17 cellular contexts compared by ENCODE assay signal in genomic region chr12:64169999-64170398, GRCh38. TPM values are rescaled to one million over a fixed set of nuclear protein-coding genes. Genes with fewer than 3 reads are reported as not detected.
DNase-seq lines count a peak whose midpoint lies in the region; ATAC-seq and TF ChIP-seq lines count a peak whose summit lies in the region.
"Had no signal": no experiment of that assay in that cellular context is flagged by ENCODE, and none has a peak within 500 bp of the region (broad histone marks: within the 10 kb centered on the region; RNA-seq: fewer than 3 reads in every experiment).

No MANE protein-coding gene starts in this region.

- H3K4me3 ChIP-seq in GM23248: no peak overlapping the region
- no peak overlapping the region for H3K4me3 ChIP-seq in RWPE2 (ENCODE audit: severe bottlenecking)
- no peak overlapping the region for H3K4me3 ChIP-seq in fibroblast of lung (replicated peaks in 1 of 4; ENCODE audit: control extremely low read depth in 1 of 4, insufficient read depth in 1 of 4, low read depth in 3 of 4, low read length in 4 of 4)
- H3K4me3 ChIP-seq: mucosa of descending colon had no signal

- TF ChIP-seq CTCF in RWPE2 (IDR thresholded peaks at IDR 0.05; ENCODE audit: poor library complexity, severe bottlenecking): no peak
- no peak for TF ChIP-seq CTCF in fibroblast of lung (conservative IDR thresholded peaks at IDR 0.05 in 1 of 2, IDR thresholded peaks at IDR 0.05 in 1 of 2; ENCODE audit: low read depth in 1 of 2, low read length in 2 of 2)

- in situ Hi-C loops in GM23248 (cut with MboI): no loop called here

- H3K27me3 Mint-ChIP-seq in activated naive CD4-positive, alpha-beta T cell treated with anti-CD3 and anti-CD28 coated beads for 36 hours (ENCODE audit: low read depth): no peaks in the 10 kb centered on the region
- H3K27me3 Mint-ChIP-seq: B cell had no signal

- H3K9me3 ChIP-seq in GM23248 (ENCODE audit: low read depth) (no peaks in the 10 kb centered on the region), RWPE2 (ENCODE audit: severe bottlenecking) (no peaks in the 10 kb centered on the region), fibroblast of lung (ENCODE audit: control insufficient read depth, insufficient read depth, low read depth, low read length) (no peaks in the 10 kb centered on the region)
- H3K9me3 ChIP-seq: mucosa of descending colon had no signal

- no peaks in the 10 kb centered on the region for H3K9me2 ChIP-seq in GM23248 (ENCODE audit: insufficient read depth)

- H3K4me1 ChIP-seq in GM23248 (ENCODE audit: insufficient read depth) (peaks cover 42% of the 10 kb centered on the region), RWPE2 (ENCODE audit: insufficient read depth, poor library complexity, severe bottlenecking) (peaks cover 24% of the 10 kb centered on the region), fibroblast of lung (ENCODE audit: control insufficient read depth, extremely low read depth, insufficient read depth, low read length) (peaks cover 7% of the 10 kb centered on the region)

- H3K79me2 ChIP-seq in GM23248 (ENCODE audit: insufficient read depth): no peaks in the 10 kb centered on the region
- no peaks in the 10 kb centered on the region for H3K79me2 ChIP-seq in fibroblast of lung (ENCODE audit: control insufficient read depth, insufficient read depth, low read length)
- H3K79me2 ChIP-seq: parathyroid adenoma had no signal

- H3K36me3 ChIP-seq in GM23248 (ENCODE audit: low read depth) (no peaks in the 10 kb centered on the region), RWPE2 (ENCODE audit: low read depth) (no peaks in the 10 kb centered on the region), fibroblast of lung (ENCODE audit: control insufficient read depth, insufficient read depth, low read length) (no peaks in the 10 kb centered on the region)

- H3K4me1 Mint-ChIP-seq in activated naive CD4-positive, alpha-beta T cell treated with anti-CD3 and anti-CD28 coated beads for 36 hours (ENCODE audit: low read depth): peaks cover 3% of the 10 kb centered on the region
- H3K4me1 Mint-ChIP-seq: B cell had no signal

- peaks cover 37% of the 10 kb centered on the region for H3F3A ChIP-seq in GM23248 (ENCODE audit: insufficient read depth)

- no peaks in the 10 kb centered on the region for H4K20me1 ChIP-seq in GM23248 (ENCODE audit: insufficient read depth)
- no peaks in the 10 kb centered on the region for H4K20me1 ChIP-seq in fibroblast of lung (ENCODE audit: control insufficient read depth, extremely low read depth, insufficient read depth, low read length)

- H2AFZ ChIP-seq in GM23248: peak overlapping the region; percentile 69
- H2AFZ ChIP-seq in fibroblast of lung (ENCODE audit: low read length): peak overlapping the region; percentile 24
- H2AFZ ChIP-seq: parathyroid adenoma had no signal

- intact Hi-C loops in left colon (cut with DNase I, micrococcal nuclease): no loop called here
- intact Hi-C loops in activated naive CD4-positive, alpha-beta T cell treated with anti-CD3 and anti-CD28 coated beads for 36 hours (cut with micrococcal nuclease): no loop called here

- no peaks in the 10 kb centered on the region for H3K9me3 Mint-ChIP-seq in activated naive CD4-positive, alpha-beta T cell treated with anti-CD3 and anti-CD28 coated beads for 36 hours

- H3K27ac Mint-ChIP-seq in activated naive CD4-positive, alpha-beta T cell treated with anti-CD3 and anti-CD28 coated beads for 36 hours: no peak overlapping the region
- H3K27ac Mint-ChIP-seq: B cell had no signal

- no peak overlapping the region for H3K4me3 Mint-ChIP-seq in activated naive CD4-positive, alpha-beta T cell treated with anti-CD3 and anti-CD28 coated beads for 36 hours
- H3K4me3 Mint-ChIP-seq: activated T-cell treated with anti-CD3 and anti-CD28 coated beads, Interleukin-2, amount 50 U/mL, for 4 hours; B cell had no signal

- peak; percentile 75 for ATAC-seq in RWPE2 (ENCODE audit: low read depth)
- ATAC-seq in left colon: no peak
- no peak for ATAC-seq in GM21515 (IDR thresholded peaks at IDR 0.05; ENCODE audit: unreplicated experiment)
- ATAC-seq: activated T-cell treated with anti-CD3 and anti-CD28 coated beads, Interleukin-2, amount 50 U/mL, for 4 hours; mucosa of descending colon had no signal

- no peaks in the 10 kb centered on the region for H3K27me3 ChIP-seq in GM23248 (replicated peaks; ENCODE audit: insufficient read depth)
- no peaks in the 10 kb centered on the region for H3K27me3 ChIP-seq in RWPE2 (ENCODE audit: insufficient read depth, poor library complexity, severe bottlenecking)
- H3K27me3 ChIP-seq in fibroblast of lung (ENCODE audit: control insufficient read depth, insufficient read depth, low read length): no peaks in the 10 kb centered on the region

- H3K4me2 ChIP-seq in GM23248 (ENCODE audit: unreplicated experiment): peak overlapping the region; percentile 24
- H3K4me2 ChIP-seq in fibroblast of lung (ENCODE audit: extremely low read depth, insufficient read depth, low read length): no peak overlapping the region

- H3K9ac ChIP-seq in GM23248 (peak overlapping the region; percentile 6; the same call in 1 of the 2 replicates), fibroblast of lung (ENCODE audit: insufficient read depth, low read length) (no peak overlapping the region)
- H3K9ac ChIP-seq: parathyroid adenoma had no signal

- H3K36me3 Mint-ChIP-seq in activated naive CD4-positive, alpha-beta T cell treated with anti-CD3 and anti-CD28 coated beads for 36 hours (ENCODE audit: low read depth): peaks cover 8% of the 10 kb centered on the region

- CTCF ChIA-PET in activated naive CD4-positive, alpha-beta T cell treated with anti-CD3 and anti-CD28 coated beads for 36 hours (lab: Charles Lee): no interaction called here

- peak; percentile 40 for DNase-seq in GM23248
- peak; percentile 40 to 79 for DNase-seq in NCI-H2081 (lab: John Stamatoyannopoulos, UW)
- no peak for DNase-seq in RWPE2 (ENCODE audit: low spot score)
- DNase-seq in fibroblast of lung (ENCODE audit: low read depth in 2 of 2): peak in 1 of 2 donors; percentile 41
- no peak for DNase-seq in left colon
- DNase-seq in activated naive CD4-positive, alpha-beta T cell treated with anti-CD3 and anti-CD28 coated beads for 36 hours: no peak
- DNase-seq in amniotic stem cell (lab: John Stamatoyannopoulos, UW): no peak
- DNase-seq: activated T-cell treated with anti-CD3 and anti-CD28 coated beads, Interleukin-2, amount 50 U/mL, for 4 hours; DMS79 treated with DMSO at 0.1 percent for 48 hours; erythroblast; mucosa of descending colon; NCI-H446; stimulated activated CD4-positive, alpha-beta T cell treated with anti-CD3 and anti-CD28 coated beads, Interleukin-12 subunit alpha, Interleukin-12 subunit beta, amount 100 ng/mL, for 4 hours; substantia nigra had no signal

- 7 to 19% methylated on average over 3 of the region's 3 CpGs for WGBS in GM23248 (ENCODE audit: low coverage in 1 of 2, low lambda C conversion rate in 2 of 2, missing lambda C conversion rate in 2 of 2), 2 experiments

- H3K27ac ChIP-seq in GM23248 (peak overlapping the region; percentile 86), RWPE2 (ENCODE audit: poor library complexity, severe bottlenecking) (peak overlapping the region; percentile 71), fibroblast of lung (ENCODE audit: insufficient read depth, low read length) (peak overlapping the region; percentile 20)
- H3K27ac ChIP-seq: parathyroid adenoma had no signal

RNA-seq across cellular contexts. Expression of gene KICS2, which starts 52.1 kb away (rescaled TPM):
- 2.9 and 5.1 TPM in 2 replicates for total RNA-seq in GM23248 (2014; rRNA removed; shearing (Covaris generic))
- polyA plus RNA-seq in GM23248 (2016; fragmentation: Nextera tagmentation; extraction: Ambion mirVana) (3.5 and 4.1 TPM in 2 replicates), fibroblast of lung (3.2 and 4.2 TPM in 2 replicates)
- total RNA-seq in fibroblast of lung (8.5 and 9.7 TPM in 2 replicates), left colon (1 to 10 TPM; 5.2 to 5.7 TPM)
- polyA plus RNA-seq in fibroblast of lung (2012): 2.2 and 3.0 TPM in 2 replicates
- polyA minus RNA-seq in fibroblast of lung (ENCODE audit: low replicate concordance): 3.9 and 5.2 TPM in 2 replicates
- 10 to 100 TPM; 13.3 to 15.6 TPM for total RNA-seq in activated naive CD4-positive, alpha-beta T cell treated with anti-CD3 and anti-CD28 coated beads for 36 hours

Comparison
In these comparisons a context has a peak if more than half of its experiments do, and no peak if none do; other contexts are left out.
1. DNase-seq: peak in GM23248 (single experiment) and NCI-H2081 (2 of 2); none in RWPE2 (single experiment), left colon (0 of 2), activated naive CD4-positive, alpha-beta T cell treated with anti-CD3 and anti-CD28 coated beads for 36 hours (single experiment) and amniotic stem cell (single experiment).
2. H3K27ac ChIP-seq: peak in every context shown above with its lines; median percentile 86 in GM23248; 71 in RWPE2; 20 in fibroblast of lung.